Comparison of ENCODE assay signal across 27 cellular contexts in genomic region chr11:65401073-65401802, GRCh38. TPM values are rescaled to one million over a fixed set of nuclear protein-coding genes. Genes with fewer than 3 reads are reported as not detected.
DNase-seq lines count a peak whose midpoint lies in the region; ATAC-seq, FAIRE-seq and TF ChIP-seq lines count a peak whose summit lies in the region.
"Had no signal": no experiment of that assay in that cellular context is flagged by ENCODE, and none has a peak within 500 bp of the region (broad histone marks: within the 10 kb centered on the region; RNA-seq: fewer than 3 reads in every experiment).

No MANE protein-coding gene starts in this region.

- H3K27ac Mint-ChIP-seq in astrocyte (ENCODE audit: unreplicated experiment): peak overlapping the region; percentile 18
- H3K27ac Mint-ChIP-seq in type B pancreatic cell: peak overlapping the region; percentile 39
- H3K27ac Mint-ChIP-seq: activated naive CD8-positive, alpha-beta T cell treated with anti-CD3 and anti-CD28 coated beads, Interleukin-2, amount 10 ng/mL, durations not matched to agents 7 days and 5 days had no signal

- H3K9me3 ChIP-seq in HEK293 (ENCODE audit: control insufficient read depth, insufficient read depth, low read depth, low read length): no peaks in the 10 kb centered on the region
- no peaks in the 10 kb centered on the region for H3K9me3 ChIP-seq in astrocyte (ENCODE audit: insufficient read depth, low read depth, low read length)
- no peaks in the 10 kb centered on the region for H3K9me3 ChIP-seq in mucosa of descending colon
- H3K9me3 ChIP-seq: HAP-1, ovary, testis had no signal

- POLR2A ChIA-PET in HEK293 (lab: Yijun Ruan, JAX): no interaction called here

- no peak overlapping the region for H3K9ac ChIP-seq in astrocyte (ENCODE audit: low read length)

- H3K27me3 Mint-ChIP-seq in astrocyte (ENCODE audit: low read depth, unreplicated experiment): no peaks in the 10 kb centered on the region
- no peaks in the 10 kb centered on the region for H3K27me3 Mint-ChIP-seq in type B pancreatic cell
- H3K27me3 Mint-ChIP-seq: activated naive CD8-positive, alpha-beta T cell treated with anti-CD3 and anti-CD28 coated beads, Interleukin-2, amount 10 ng/mL, durations not matched to agents 7 days and 5 days; CD8-positive, alpha-beta memory T cell had no signal

- H3K4me1 ChIP-seq in HEK293 (ENCODE audit: control insufficient read depth, insufficient read depth, low read length) (no peaks in the 10 kb centered on the region), astrocyte (ENCODE audit: insufficient read depth, low read length) (no peaks in the 10 kb centered on the region), mucosa of descending colon (ENCODE audit: low read depth) (peaks cover 8% of the 10 kb centered on the region)
- H3K4me1 ChIP-seq: HAP-1, testis had no signal

- peaks cover 5% of the 10 kb centered on the region for H3K4me1 Mint-ChIP-seq in astrocyte (ENCODE audit: low read depth, unreplicated experiment)
- no peaks in the 10 kb centered on the region for H3K4me1 Mint-ChIP-seq in type B pancreatic cell (ENCODE audit: unreplicated experiment)

- H3K9me3 Mint-ChIP-seq in astrocyte (ENCODE audit: unreplicated experiment): no peaks in the 10 kb centered on the region
- H3K9me3 Mint-ChIP-seq in type B pancreatic cell: no peaks in the 10 kb centered on the region
- H3K9me3 Mint-ChIP-seq: activated naive CD8-positive, alpha-beta T cell treated with anti-CD3 and anti-CD28 coated beads, Interleukin-2, amount 10 ng/mL, durations not matched to agents 7 days and 5 days; CD8-positive, alpha-beta memory T cell had no signal

- no peak overlapping the region for H3K4me2 ChIP-seq in astrocyte (ENCODE audit: low read length)

- H3K36me3 ChIP-seq in HEK293 (ENCODE audit: control insufficient read depth in 2 of 2, insufficient read depth in 1 of 2, low read length in 2 of 2) (peaks cover 5 to 64% of the 10 kb centered on the region in 2 experiments; a peak in 2 of 3 replicates), astrocyte (ENCODE audit: insufficient read depth, low read length) (peaks cover 11% of the 10 kb centered on the region), mucosa of descending colon (ENCODE audit: low read depth) (no peaks in the 10 kb centered on the region)
- H3K36me3 ChIP-seq: ovary had no signal

- TF ChIP-seq CTCF in HEK293 (tag by site-specific recombination; IDR thresholded peaks at IDR 0.05) (no peak), astrocyte (IDR thresholded peaks at IDR 0.05; ENCODE audit: insufficient read depth, low read depth, low read length) (no peak), mucosa of descending colon (IDR thresholded peaks at IDR 0.05) (no peak), type B pancreatic cell (conservative IDR thresholded peaks at IDR 0.05) (no peak)

- peaks cover 14% of the 10 kb centered on the region for H3K79me2 ChIP-seq in astrocyte (ENCODE audit: insufficient read depth, low read length)

- ATAC-seq in mucosa of descending colon: peak; percentile 15
- ATAC-seq in HG03457 (IDR thresholded peaks at IDR 0.05; ENCODE audit: unreplicated experiment): no peak
- ATAC-seq in GM18867 (IDR thresholded peaks at IDR 0.05; ENCODE audit: unreplicated experiment): no peak
- ATAC-seq: SK-N-SH treated with all-trans-retinoic acid at 6 μM for 48 hours had no signal

- no peak for FAIRE-seq in astrocyte (lab: Jason Lieb, UNC)
- FAIRE-seq: G401.6 had no signal

- peak overlapping the region; percentile 54 for H3K4me3 Mint-ChIP-seq in astrocyte (ENCODE audit: unreplicated experiment)
- no peak overlapping the region for H3K4me3 Mint-ChIP-seq in type B pancreatic cell
- H3K4me3 Mint-ChIP-seq: activated naive CD8-positive, alpha-beta T cell treated with anti-CD3 and anti-CD28 coated beads, Interleukin-2, amount 10 ng/mL, durations not matched to agents 7 days and 5 days; CD8-positive, alpha-beta memory T cell had no signal

- H3K27me3 ChIP-seq in astrocyte (ENCODE audit: insufficient read depth, low read length): no peaks in the 10 kb centered on the region
- H3K27me3 ChIP-seq: ovary, testis had no signal

- CTCF ChIA-PET in HEK293 (lab: Yijun Ruan, JAX): interaction anchor here (0.7 kb wide), 1 partner anchor 13 kb away, joined by 3 read pairs; no protein-coding TSS in a partner anchor

- H3K27ac ChIP-seq in HEK293 (ENCODE audit: extremely low read depth, low read depth, low read length): no peak overlapping the region
- H3K27ac ChIP-seq in astrocyte (ENCODE audit: low read depth, low read length): no peak overlapping the region
- H3K27ac ChIP-seq: epithelial cell of prostate, ovary, testis, WERI-Rb-1 had no signal

- intact Hi-C loops in mucosa of descending colon (cut with DNase I, micrococcal nuclease): no loop called here

- DNase-seq in astrocyte (ENCODE audit: low read depth): no peak
- peak in 1 of 3 donors; percentile 49 for DNase-seq in mucosa of descending colon
- no peak for DNase-seq in type B pancreatic cell (ENCODE audit: extremely low spot score, unreplicated experiment)
- DNase-seq in activated CD4-positive, alpha-beta T cell treated with anti-CD3 and anti-CD28 coated beads, Interleukin-2, amount 50 U/mL, for 4 hours: no peak
- DNase-seq: activated CD4-positive, alpha-beta T cell treated with anti-CD3 and anti-CD28 coated beads, Interleukin-2, amount 50 U/mL, for 1 hour; activated CD8-positive, alpha-beta memory T cell treated with anti-CD3 and anti-CD28 coated beads, Interleukin-2, amount 50 U/mL, for 4 hours; activated naive CD8-positive, alpha-beta T cell treated with anti-CD3 and anti-CD28 coated beads, Interleukin-2, amount 10 ng/mL, durations not matched to agents 7 days and 5 days; CD8-positive, alpha-beta memory T cell; DMS153; kidney glomerular epithelial cell; NCI-H1105 treated with DMSO at 0.1 percent for 48 hours; NCI-H2081; NCI-H345; NCI-H748 treated with DMSO at 0.1 percent for 48 hours; ovary; stimulated activated CD4-positive, alpha-beta T cell treated with anti-CD3 and anti-CD28 coated beads, Interleukin-2, amount 100 ng/mL, for 48 hours; stimulated activated naive CD4-positive, alpha-beta T cell; testis; WERI-Rb-1 had no signal

- H3K36me3 Mint-ChIP-seq in astrocyte (ENCODE audit: low read depth, unreplicated experiment) (peaks cover 19% of the 10 kb centered on the region), type B pancreatic cell (no peaks in the 10 kb centered on the region)

- H2AFZ ChIP-seq in astrocyte (ENCODE audit: low read depth, low read length): no peak overlapping the region

- peaks cover 19% of the 10 kb centered on the region for H4K20me1 ChIP-seq in astrocyte (ENCODE audit: insufficient read depth, low read length)

- no peak overlapping the region for H3K4me3 ChIP-seq in HEK293 (ENCODE audit: low read depth, low read length)
- H3K4me3 ChIP-seq in astrocyte (ENCODE audit: insufficient read depth, low read depth, low read length): no peak overlapping the region
- H3K4me3 ChIP-seq in mucosa of descending colon: no peak overlapping the region
- H3K4me3 ChIP-seq: HAP-1, lung, ovary, testis had no signal

TF ChIP-seq in HEK293, 187 proteins besides CTCF, POLR2A, EP300 and RAD21:
- no peak for TF ChIP-seq AEBP2 (tag by site-specific recombination; IDR thresholded peaks at IDR 0.05; ENCODE audit: borderline replicate concordance)
- no peak for TF ChIP-seq ZNF658 (tag by site-specific recombination; IDR thresholded peaks at IDR 0.05)
- no peak for TF ChIP-seq ZSCAN16 (tag by site-specific recombination; IDR thresholded peaks at IDR 0.05)
- TF ChIP-seq BCL6B (tag by site-specific recombination; IDR thresholded peaks at IDR 0.05): no peak
- no peak for TF ChIP-seq ZNF585B (tag by site-specific recombination; IDR thresholded peaks at IDR 0.05)
- peak; percentile 60 for TF ChIP-seq KLF1 (tag by site-specific recombination; IDR thresholded peaks at IDR 0.05)
- no peak for TF ChIP-seq ZNF548 (tag by site-specific recombination; IDR thresholded peaks at IDR 0.05)
- TF ChIP-seq ZNF791 (tag by site-specific recombination; IDR thresholded peaks at IDR 0.05): no peak
- TF ChIP-seq MZF1 (tag by site-specific recombination; IDR thresholded peaks at IDR 0.05; ENCODE audit: borderline replicate concordance): no peak
- TF ChIP-seq ZFHX2 (tag by site-specific recombination; conservative IDR thresholded peaks at IDR 0.05): peak; percentile 34; the same call in 1 of the 2 replicates
- TF ChIP-seq EGR2 (tag by site-specific recombination; IDR thresholded peaks at IDR 0.05; ENCODE audit: low read depth): peak; percentile 19; the same call in 1 of the 2 replicates

RNA-seq across cellular contexts. Expression of gene FRMD8, which starts 14.8 kb away (rescaled TPM):
- total RNA-seq in astrocyte: 61.2 and 76.3 TPM in 2 replicates
- total RNA-seq in mucosa of descending colon: 10 to 100 TPM; 27.1 to 44.1 (median 42.3) TPM
- 35.0 and 41.8 TPM in 2 replicates for total RNA-seq in type B pancreatic cell (ENCODE audit: low replicate concordance)

RNA-seq across cellular contexts. Expression of gene SLC25A45, which starts 18.8 kb away (rescaled TPM):
- total RNA-seq in astrocyte: 1.9 and 2.6 TPM in 2 replicates
- total RNA-seq in mucosa of descending colon: 10 to 100 TPM in 2 of 3 donors, 1 to 10 TPM in 1; 8.0 to 10.5 (median 10.1) TPM
- 1.9 and 5.6 TPM in 2 replicates for total RNA-seq in type B pancreatic cell (ENCODE audit: low replicate concordance)

RNA-seq across cellular contexts. Expression of gene NEAT1, which starts 21.4 kb away (rescaled TPM):
- total RNA-seq in astrocyte (202 and 317 TPM in 2 replicates), mucosa of descending colon (1,000 to 10,000 TPM; 1,133 to 1,409 (median 1,237) TPM), type B pancreatic cell (ENCODE audit: low replicate concordance) (229 and 395 TPM in 2 replicates)

RNA-seq across cellular contexts. Expression of gene TIGD3, which starts 46.7 kb away (rescaled TPM):
- 0.20 and 0.29 TPM in 2 replicates for total RNA-seq in astrocyte
- total RNA-seq in mucosa of descending colon: under 1 TPM in 2 of 3 donors, not detected in 1; 0.14 to 0.53 TPM
- 1.2 and 1.3 TPM in 2 replicates for total RNA-seq in type B pancreatic cell (ENCODE audit: low replicate concordance)
